Comparison of ENCODE assay signal across 30 cellular contexts in the genomic region with DNA sequence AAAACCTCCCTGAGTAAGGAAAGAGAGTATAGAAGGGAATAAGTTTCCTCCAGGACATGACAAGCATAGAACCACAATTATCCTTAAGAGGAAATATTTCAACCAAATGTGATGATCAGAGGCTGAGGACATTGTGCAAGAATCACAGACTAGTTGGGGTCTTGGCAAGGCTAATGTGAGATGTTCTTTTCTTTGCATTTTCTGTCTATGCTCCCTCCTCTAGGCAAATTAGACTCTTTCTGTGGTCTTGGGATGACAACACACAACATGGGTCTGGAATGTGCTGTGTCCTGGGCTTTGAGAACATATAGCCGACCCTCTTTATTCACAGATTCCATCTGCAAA. TPM values are rescaled to one million over a fixed set of nuclear protein-coding genes. Genes with fewer than 3 reads are reported as not detected.
"Had no signal": no experiment of that assay in that cellular context is flagged by ENCODE, and none has a peak within 500 bp of the region (broad histone marks: within the 10 kb centered on the region; RNA-seq: fewer than 3 reads in every experiment).

No MANE protein-coding gene starts in this region.

- H3K27me3 Mint-ChIP-seq: activated CD4-positive, alpha-beta memory T cell treated with anti-CD3 and anti-CD28 coated beads for 36 hours; activated naive CD8-positive, alpha-beta T cell; activated T-helper 17 cell treated with anti-CD3 and anti-CD28 coated beads, Interleukin-2, amount 50 U/mL, for 72 hours had no signal

- H3K36me3 Mint-ChIP-seq: activated CD4-positive, alpha-beta memory T cell treated with anti-CD3 and anti-CD28 coated beads for 36 hours; T-cell had no signal

- H3K27ac ChIP-seq: body of pancreas, colonic mucosa, dorsolateral prefrontal cortex, epithelial cell of prostate, esophagus squamous epithelium, gastroesophageal sphincter, heart right ventricle, hepatocyte had no signal

- ATAC-seq: activated T-cell treated with anti-CD3 and anti-CD28 coated beads, Interleukin-2, amount 50 U/mL, for 4 hours; activated T-helper 17 cell treated with anti-CD3 and anti-CD28 coated beads, Interleukin-2, amount 50 U/mL, for 72 hours; body of pancreas; gastroesophageal sphincter; heart right ventricle; T-cell had no signal

- H2AFZ ChIP-seq: hepatocyte had no signal

- H3K4me3 ChIP-seq: body of pancreas, colonic mucosa, dorsolateral prefrontal cortex, esophagus squamous epithelium, gastroesophageal sphincter, heart right ventricle, hepatocyte had no signal

- H3K4me3 Mint-ChIP-seq: activated CD4-positive, alpha-beta memory T cell treated with anti-CD3 and anti-CD28 coated beads for 36 hours; activated naive CD8-positive, alpha-beta T cell; activated T-cell treated with anti-CD3 and anti-CD28 coated beads, Interleukin-2, amount 50 U/mL, for 4 hours; activated T-helper 17 cell treated with anti-CD3 and anti-CD28 coated beads, Interleukin-2, amount 50 U/mL, for 72 hours; T-cell had no signal

- H3K9me3 ChIP-seq: body of pancreas, colonic mucosa, esophagus squamous epithelium, gastroesophageal sphincter had no signal

- H3K4me1 ChIP-seq: body of pancreas, colonic mucosa, esophagus squamous epithelium, gastroesophageal sphincter had no signal

- H3K9me3 Mint-ChIP-seq: activated CD4-positive, alpha-beta memory T cell treated with anti-CD3 and anti-CD28 coated beads for 36 hours; activated T-helper 17 cell treated with anti-CD3 and anti-CD28 coated beads, Interleukin-2, amount 50 U/mL, for 72 hours; T-cell had no signal

- DNase-seq: activated CD4-positive, alpha-beta memory T cell treated with anti-CD3 and anti-CD28 coated beads for 36 hours; activated CD4-positive, alpha-beta T cell treated with anti-CD3 and anti-CD28 coated beads for 1 hour; activated CD4-positive, alpha-beta T cell treated with anti-CD3 and anti-CD28 coated beads for 4 hours; activated CD4-positive, alpha-beta T cell treated with anti-CD3 and anti-CD28 coated beads, Interleukin-2, amount 50 U/mL, for 1 hour; activated CD4-positive, CD25-positive, alpha-beta regulatory T cell; activated CD8-positive, alpha-beta memory T cell treated with anti-CD3 and anti-CD28 coated beads for 24 hours; activated effector memory CD4-positive, alpha-beta T cell treated with Interleukin-2 at 50 U/mL for 16 hours; activated gamma-delta T cell treated with Interleukin-2 at 50 U/mL for 16 hours; activated naive CD4-positive, alpha-beta T cell treated with anti-CD3 and anti-CD28 coated beads, Interleukin-2, amount 50 U/mL, for 16 hours; activated naive CD4-positive, alpha-beta T cell treated with Interleukin-2 at 50 U/mL for 16 hours; activated T-cell treated with anti-CD3 and anti-CD28 coated beads, Interleukin-2, amount 50 U/mL, for 4 hours; amniotic stem cell; anterior cingulate cortex; caudate nucleus; colonic mucosa; dorsolateral prefrontal cortex; effector memory CD4-positive, alpha-beta T cell; esophagus squamous epithelium; foreskin melanocyte; heart right ventricle; SW 1271; T-cell; T-helper 2 cell had no signal

- H3K4me2 ChIP-seq: hepatocyte had no signal

- H3K79me2 ChIP-seq: hepatocyte had no signal

- H3K27me3 ChIP-seq: body of pancreas, colonic mucosa, hepatocyte had no signal

- H3K27ac Mint-ChIP-seq: activated CD4-positive, alpha-beta memory T cell treated with anti-CD3 and anti-CD28 coated beads for 36 hours; activated naive CD8-positive, alpha-beta T cell; activated T-helper 17 cell treated with anti-CD3 and anti-CD28 coated beads, Interleukin-2, amount 50 U/mL, for 72 hours; T-cell had no signal

- H3K36me3 ChIP-seq: colonic mucosa, esophagus squamous epithelium, gastroesophageal sphincter, heart right ventricle had no signal

RNA-seq across cellular contexts. Expression of a gene that starts 32.0 kb away (rescaled TPM):
- total RNA-seq: chondrocyte had no signal
